In genomic region chr4:107902715-107903114, GRCh38 we compare ENCODE assay signal across 18 cellular contexts. TPM values are rescaled to one million over a fixed set of nuclear protein-coding genes. Genes with fewer than 3 reads are reported as not detected.
DNase-seq lines count a peak whose midpoint lies in the region; ATAC-seq, FAIRE-seq and TF ChIP-seq lines count a peak whose summit lies in the region.
"Had no signal": no experiment of that assay in that cellular context is flagged by ENCODE, and none has a peak within 500 bp of the region (broad histone marks: within the 10 kb centered on the region; RNA-seq: fewer than 3 reads in every experiment).

No MANE protein-coding gene starts in this region.

- FAIRE-seq in pancreas (lab: Jason Lieb, UNC): no peak
- FAIRE-seq: K562 had no signal

- H3K9me3 ChIP-seq in pancreas: no peaks in the 10 kb centered on the region
- H3K9me3 ChIP-seq: psoas muscle, testis had no signal

- no peak for TF ChIP-seq CTCF in pancreas (IDR thresholded peaks at IDR 0.05)

- no peak for DNase-seq in COR-L47 (lab: John Stamatoyannopoulos, UW)
- DNase-seq in pancreas: no peak
- DNase-seq in stimulated activated CD4-positive, alpha-beta T cell treated with anti-CD3 and anti-CD28 coated beads, Interleukin-2, amount 100 ng/mL, for 24 hours: no peak
- no peak for DNase-seq in central memory CD4-positive, alpha-beta T cell
- DNase-seq: activated B cell treated with CpG ODN at 0.5 μM for 24 hours; activated naive CD4-positive, alpha-beta T cell treated with anti-CD3 and anti-CD28 coated beads for 36 hours; Calu3; dorsolateral prefrontal cortex; hippocampal formation; NCI-H1105; psoas muscle; stimulated activated CD4-positive, alpha-beta T cell treated with anti-CD3 and anti-CD28 coated beads, Interleukin-15, amount 100 ng/mL, for 24 hours; testis had no signal

- ATAC-seq in GM18508 (IDR thresholded peaks at IDR 0.05; ENCODE audit: insufficient read depth, unreplicated experiment): peak; percentile 97
- ATAC-seq in GM19463 (IDR thresholded peaks at IDR 0.05; ENCODE audit: unreplicated experiment): peak; percentile 79
- ATAC-seq in HG02798 (IDR thresholded peaks at IDR 0.05; ENCODE audit: poor library complexity, unreplicated experiment): peak; percentile 81
- peak; percentile 96 for ATAC-seq in HG03460 (IDR thresholded peaks at IDR 0.05; ENCODE audit: unreplicated experiment)
- ATAC-seq in pancreas: no peak
- ATAC-seq: K562, psoas muscle had no signal

- H3K4me1 ChIP-seq in pancreas: no peaks in the 10 kb centered on the region
- H3K4me1 ChIP-seq: testis had no signal

- WGBS in pancreas, 2 donors: 52 to 67% methylated on average over 2 of the region's 2 CpGs

- no peaks in the 10 kb centered on the region for H3K27me3 ChIP-seq in pancreas
- H3K27me3 ChIP-seq: dorsolateral prefrontal cortex, testis had no signal

- no peak overlapping the region for H3K27ac ChIP-seq in pancreas
- H3K27ac ChIP-seq: dorsolateral prefrontal cortex, psoas muscle, testis had no signal

- H3K36me3 ChIP-seq in pancreas: no peaks in the 10 kb centered on the region

- intact Hi-C loops in pancreas (cut with DNase I): no loop called here

- no peak overlapping the region for H3K4me3 ChIP-seq in pancreas
- H3K4me3 ChIP-seq: dorsolateral prefrontal cortex, K562, psoas muscle, testis had no signal

RNA-seq across cellular contexts. Expression of gene CYP2U1, which starts 28.6 kb away (rescaled TPM):
- total RNA-seq in pancreas: 1 to 10 TPM in 5 of 6 donors, under 1 TPM in 1; 0.92 to 3.2 (median 1.6) TPM
- polyA plus RNA-seq in pancreas: 1 to 10 TPM; 1.1 to 5.0 TPM

Comparison
In these comparisons a context has a peak if more than half of its experiments do, and no peak if none do; other contexts are left out.
1. ATAC-seq: peak in GM18508 (single experiment), GM19463 (single experiment), HG02798 (single experiment) and HG03460 (single experiment); none in pancreas (0 of 4).